Comparison of ENCODE assay signal across 6 cellular contexts in the genomic region with DNA sequence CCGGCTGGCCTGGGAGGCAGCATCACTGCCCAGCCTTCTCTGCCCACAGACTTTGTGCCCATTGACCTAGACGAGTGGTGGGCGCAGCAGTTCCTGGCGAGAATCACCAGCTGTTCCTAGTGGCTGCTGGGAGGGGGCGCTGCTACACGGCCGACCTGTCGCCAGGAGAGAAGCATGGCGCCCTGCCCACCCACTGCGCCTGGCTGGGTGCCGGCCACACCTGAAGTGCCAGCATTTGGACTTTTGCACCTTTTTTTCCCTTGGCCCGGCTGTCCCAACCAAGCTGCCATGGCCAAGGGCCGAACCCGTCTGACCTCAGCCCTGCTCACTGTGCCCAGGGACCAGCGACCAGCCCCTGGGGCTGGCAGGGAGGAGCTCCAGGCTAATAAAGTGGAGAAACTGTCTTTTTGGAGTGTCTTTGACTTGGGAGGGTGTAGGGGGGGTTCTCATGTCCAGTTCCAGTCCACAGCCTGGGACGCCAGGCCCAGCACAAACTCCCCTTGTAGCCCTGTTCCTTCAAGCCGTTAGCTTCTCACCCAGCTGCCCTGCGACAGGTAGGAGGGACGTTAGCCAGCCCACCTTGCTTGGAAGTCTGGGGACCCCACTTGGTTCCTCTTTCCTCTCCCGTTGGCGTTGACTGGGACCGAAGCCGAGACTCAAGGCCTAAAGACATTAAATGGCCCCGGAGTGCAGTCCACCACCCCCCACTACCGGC.
DNase-seq lines count a peak whose midpoint lies in the region; ATAC-seq and TF ChIP-seq lines count a peak whose summit lies in the region.

No MANE protein-coding gene starts in this region.

- TF ChIP-seq CTCF in fibroblast of mammary gland (conservative IDR thresholded peaks at IDR 0.05; ENCODE audit: control insufficient read depth, insufficient read depth, low read depth, low read length), result peak; percentile 29

- DNase-seq in NCI-H748 (lab: John Stamatoyannopoulos, UW; ENCODE audit: unreplicated experiment) (peak; percentile 56), NCI-H748 treated with DMSO at 0.1 percent for 48 hours (lab: John Stamatoyannopoulos, UW) (no peak), fibroblast of mammary gland (ENCODE audit: low read depth) (no peak)
- peak; percentile 54 to 57 for DNase-seq in stimulated activated CD4-positive, alpha-beta T cell treated with anti-CD3 and anti-CD28 coated beads, Interleukin-4, amount 100 ng/mL, for 48 hours (ENCODE audit: low read depth in 2 of 2)

- ATAC-seq in SK-N-SH treated with all-trans-retinoic acid at 6 μM for 48 hours, result peak; percentile 41
- no peak for ATAC-seq in HG03520 (IDR thresholded peaks at IDR 0.05; ENCODE audit: unreplicated experiment)

- H3K4me3 ChIP-seq in fibroblast of mammary gland (ENCODE audit: control insufficient read depth, low read depth, low read length), result peak overlapping the region; percentile 54

TF ChIP-seq in SK-N-SH treated with all-trans-retinoic acid at 6 μM for 48 hours, 23 proteins besides CTCF, POLR2A, EP300 and RAD21:
- TF ChIP-seq PPARA (CRISPR knock-in tag; IDR thresholded peaks at IDR 0.05; ENCODE audit: borderline replicate concordance) (no peak), OSR1 (CRISPR knock-in tag; IDR thresholded peaks at IDR 0.05) (no peak), ZNF70 (CRISPR knock-in tag; IDR thresholded peaks at IDR 0.05) (no peak), ISL1 (CRISPR knock-in tag; IDR thresholded peaks at IDR 0.05) (no peak), SNAI2 (CRISPR knock-in tag; IDR thresholded peaks at IDR 0.05) (no peak), TOX (CRISPR knock-in tag; IDR thresholded peaks at IDR 0.05; ENCODE audit: borderline replicate concordance) (no peak), TCF4 (CRISPR knock-in tag; IDR thresholded peaks at IDR 0.05; ENCODE audit: borderline replicate concordance) (no peak), CSDC2 (CRISPR knock-in tag; IDR thresholded peaks at IDR 0.05) (no peak), ZNF8 (CRISPR knock-in tag; IDR thresholded peaks at IDR 0.05) (no peak), ZFP3 (CRISPR knock-in tag; IDR thresholded peaks at IDR 0.05) (no peak), BACH2 (CRISPR knock-in tag; IDR thresholded peaks at IDR 0.05; ENCODE audit: borderline replicate concordance) (no peak), RARB (CRISPR knock-in tag; IDR thresholded peaks at IDR 0.05) (no peak), ZC3H10 (CRISPR knock-in tag; IDR thresholded peaks at IDR 0.05) (no peak), ARNTL (CRISPR knock-in tag; IDR thresholded peaks at IDR 0.05; ENCODE audit: borderline replicate concordance, low read depth) (no peak), ZFP30 (CRISPR knock-in tag; IDR thresholded peaks at IDR 0.05) (no peak), ESRRG (CRISPR knock-in tag; IDR thresholded peaks at IDR 0.05) (no peak)
- TF ChIP-seq, protein P1, sequence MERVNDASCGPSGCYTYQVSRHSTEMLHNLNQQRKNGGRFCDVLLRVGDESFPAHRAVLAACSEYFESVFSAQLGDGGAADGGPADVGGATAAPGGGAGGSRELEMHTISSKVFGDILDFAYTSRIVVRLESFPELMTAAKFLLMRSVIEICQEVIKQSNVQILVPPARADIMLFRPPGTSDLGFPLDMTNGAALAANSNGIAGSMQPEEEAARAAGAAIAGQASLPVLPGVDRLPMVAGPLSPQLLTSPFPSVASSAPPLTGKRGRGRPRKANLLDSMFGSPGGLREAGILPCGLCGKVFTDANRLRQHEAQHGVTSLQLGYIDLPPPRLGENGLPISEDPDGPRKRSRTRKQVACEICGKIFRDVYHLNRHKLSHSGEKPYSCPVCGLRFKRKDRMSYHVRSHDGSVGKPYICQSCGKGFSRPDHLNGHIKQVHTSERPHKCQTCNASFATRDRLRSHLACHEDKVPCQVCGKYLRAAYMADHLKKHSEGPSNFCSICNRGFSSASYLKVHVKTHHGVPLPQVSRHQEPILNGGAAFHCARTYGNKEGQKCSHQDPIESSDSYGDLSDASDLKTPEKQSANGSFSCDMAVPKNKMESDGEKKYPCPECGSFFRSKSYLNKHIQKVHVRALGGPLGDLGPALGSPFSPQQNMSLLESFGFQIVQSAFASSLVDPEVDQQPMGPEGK (CRISPR knock-in tag; IDR thresholded peaks at IDR 0.05; ENCODE audit: borderline replicate concordance), result no peak
- TF ChIP-seq, protein P2, sequence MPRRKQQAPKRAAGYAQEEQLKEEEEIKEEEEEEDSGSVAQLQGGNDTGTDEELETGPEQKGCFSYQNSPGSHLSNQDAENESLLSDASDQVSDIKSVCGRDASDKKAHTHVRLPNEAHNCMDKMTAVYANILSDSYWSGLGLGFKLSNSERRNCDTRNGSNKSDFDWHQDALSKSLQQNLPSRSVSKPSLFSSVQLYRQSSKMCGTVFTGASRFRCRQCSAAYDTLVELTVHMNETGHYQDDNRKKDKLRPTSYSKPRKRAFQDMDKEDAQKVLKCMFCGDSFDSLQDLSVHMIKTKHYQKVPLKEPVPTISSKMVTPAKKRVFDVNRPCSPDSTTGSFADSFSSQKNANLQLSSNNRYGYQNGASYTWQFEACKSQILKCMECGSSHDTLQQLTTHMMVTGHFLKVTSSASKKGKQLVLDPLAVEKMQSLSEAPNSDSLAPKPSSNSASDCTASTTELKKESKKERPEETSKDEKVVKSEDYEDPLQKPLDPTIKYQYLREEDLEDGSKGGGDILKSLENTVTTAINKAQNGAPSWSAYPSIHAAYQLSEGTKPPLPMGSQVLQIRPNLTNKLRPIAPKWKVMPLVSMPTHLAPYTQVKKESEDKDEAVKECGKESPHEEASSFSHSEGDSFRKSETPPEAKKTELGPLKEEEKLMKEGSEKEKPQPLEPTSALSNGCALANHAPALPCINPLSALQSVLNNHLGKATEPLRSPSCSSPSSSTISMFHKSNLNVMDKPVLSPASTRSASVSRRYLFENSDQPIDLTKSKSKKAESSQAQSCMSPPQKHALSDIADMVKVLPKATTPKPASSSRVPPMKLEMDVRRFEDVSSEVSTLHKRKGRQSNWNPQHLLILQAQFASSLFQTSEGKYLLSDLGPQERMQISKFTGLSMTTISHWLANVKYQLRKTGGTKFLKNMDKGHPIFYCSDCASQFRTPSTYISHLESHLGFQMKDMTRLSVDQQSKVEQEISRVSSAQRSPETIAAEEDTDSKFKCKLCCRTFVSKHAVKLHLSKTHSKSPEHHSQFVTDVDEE (CRISPR knock-in tag; IDR thresholded peaks at IDR 0.05), result no peak
- TF ChIP-seq, protein P3, sequence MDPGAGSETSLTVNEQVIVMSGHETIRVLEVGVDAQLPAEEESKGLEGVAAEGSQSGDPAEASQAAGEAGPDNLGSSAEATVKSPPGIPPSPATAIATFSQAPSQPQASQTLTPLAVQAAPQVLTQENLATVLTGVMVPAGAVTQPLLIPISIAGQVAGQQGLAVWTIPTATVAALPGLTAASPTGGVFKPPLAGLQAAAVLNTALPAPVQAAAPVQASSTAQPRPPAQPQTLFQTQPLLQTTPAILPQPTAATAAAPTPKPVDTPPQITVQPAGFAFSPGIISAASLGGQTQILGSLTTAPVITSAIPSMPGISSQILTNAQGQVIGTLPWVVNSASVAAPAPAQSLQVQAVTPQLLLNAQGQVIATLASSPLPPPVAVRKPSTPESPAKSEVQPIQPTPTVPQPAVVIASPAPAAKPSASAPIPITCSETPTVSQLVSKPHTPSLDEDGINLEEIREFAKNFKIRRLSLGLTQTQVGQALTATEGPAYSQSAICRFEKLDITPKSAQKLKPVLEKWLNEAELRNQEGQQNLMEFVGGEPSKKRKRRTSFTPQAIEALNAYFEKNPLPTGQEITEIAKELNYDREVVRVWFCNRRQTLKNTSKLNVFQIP (CRISPR knock-in tag; IDR thresholded peaks at IDR 0.05; ENCODE audit: borderline replicate concordance, low read depth), result no peak

Comparison
In these comparisons a context has a peak if more than half of its experiments do, and no peak if none do; other contexts are left out.
1. DNase-seq: peak in NCI-H748 (single experiment) and stimulated activated CD4-positive, alpha-beta T cell treated with anti-CD3 and anti-CD28 coated beads, Interleukin-4, amount 100 ng/mL, for 48 hours (2 of 2); none in NCI-H748 treated with DMSO at 0.1 percent for 48 hours (single experiment) and fibroblast of mammary gland (single experiment).